In the genomic region with DNA sequence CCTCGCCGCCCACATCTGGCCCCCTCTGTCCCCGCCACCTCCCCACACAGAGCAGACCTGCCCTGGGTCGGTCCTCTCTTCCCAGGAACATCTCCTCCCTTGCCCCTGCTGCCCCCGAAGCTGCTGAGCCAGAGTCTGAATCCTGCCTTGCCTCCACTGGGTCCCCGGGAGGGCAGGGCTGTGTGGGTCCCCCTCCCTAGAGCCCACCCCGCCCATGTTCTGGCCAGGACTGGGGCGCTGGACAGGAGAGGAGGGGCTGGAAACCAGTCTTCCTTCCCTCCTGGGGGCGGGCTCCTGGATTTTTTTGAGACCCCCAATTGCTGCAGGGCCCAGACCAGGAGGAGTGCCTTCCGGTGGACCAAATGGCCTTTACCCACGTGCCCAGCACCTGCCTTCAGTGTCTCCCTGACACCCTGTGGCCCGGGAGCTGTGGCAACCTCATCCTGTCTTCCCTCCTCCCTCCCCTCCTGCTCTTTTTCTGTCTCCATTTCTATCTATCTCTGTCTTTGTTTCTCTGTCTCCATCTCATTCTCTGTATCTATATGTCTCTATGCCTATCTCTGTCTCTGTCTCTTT, we compare ENCODE assay signal across 19 cellular contexts. TPM values are rescaled to one million over a fixed set of nuclear protein-coding genes. Genes with fewer than 3 reads are reported as not detected.
DNase-seq lines count a peak whose midpoint lies in the region; ATAC-seq and TF ChIP-seq lines count a peak whose summit lies in the region.
"Had no signal": no experiment of that assay in that cellular context is flagged by ENCODE, and none has a peak within 500 bp of the region (broad histone marks: within the 10 kb centered on the region; RNA-seq: fewer than 3 reads in every experiment).

No MANE protein-coding gene starts in this region.

- H3K4me1 Mint-ChIP-seq in T-helper 17 cell (peaks cover 22% of the 10 kb centered on the region), GM23338 (peaks cover 33% of the 10 kb centered on the region)
- H3K4me1 Mint-ChIP-seq in stimulated activated memory B cell treated with anti-CD40 and anti-IgM and Interleukin-4, amounts not matched to agents 10 μg/mL and 1 μg/mL and 100 μg/mL, for 72 hours, result peaks cover 45% of the 10 kb centered on the region

- peak overlapping the region; percentile 16 for H3K27ac Mint-ChIP-seq in T-helper 17 cell
- H3K27ac Mint-ChIP-seq in stimulated activated memory B cell treated with anti-CD40 and anti-IgM and Interleukin-4, amounts not matched to agents 10 μg/mL and 1 μg/mL and 100 μg/mL, for 72 hours, result peak overlapping the region; percentile 13
- H3K27ac Mint-ChIP-seq in GM23338, result no peak overlapping the region
- H3K27ac Mint-ChIP-seq: CD4-positive, alpha-beta T cell had no signal

- H3K4me1 ChIP-seq in left lung, result no peaks in the 10 kb centered on the region
- H3K4me1 ChIP-seq in GM23338 (ENCODE audit: insufficient read depth), result peaks cover 15% of the 10 kb centered on the region
- H3K4me1 ChIP-seq: A549, Caco-2 had no signal

- H3K27ac ChIP-seq in left lung (no peak overlapping the region), GM23338 (ENCODE audit: low read depth) (no peak overlapping the region)
- H3K27ac ChIP-seq: A549 had no signal

- H3K27me3 ChIP-seq in left lung (peaks cover 0 to 47% of the 10 kb centered on the region in 2 donors), GM23338 (ENCODE audit: insufficient read depth) (no peaks in the 10 kb centered on the region)

- intact Hi-C loops in Right ventricle myocardium inferior (cut with DNase I), result no loop called here
- intact Hi-C loops in left ventricle myocardium superior (cut with micrococcal nuclease), result no loop called here
- intact Hi-C loops in left lung (cut with DNase I), result no loop called here

- no peak overlapping the region for H2AFZ ChIP-seq in GM23338

- H3K9me3 ChIP-seq in T-helper 17 cell (ENCODE audit: control insufficient read depth, low read length, poor library complexity, severe bottlenecking) (no peaks in the 10 kb centered on the region), left lung (no peaks in the 10 kb centered on the region)
- H3K9me3 ChIP-seq: A549, Caco-2 had no signal

- no peaks in the 10 kb centered on the region for H3K36me3 ChIP-seq in left lung
- no peaks in the 10 kb centered on the region for H3K36me3 ChIP-seq in GM23338 (ENCODE audit: insufficient read depth)

- H3K79me2 ChIP-seq in GM23338 (replicated peaks; ENCODE audit: insufficient read depth), result no peaks in the 10 kb centered on the region

- H3F3A ChIP-seq in GM23338 (replicated peaks; ENCODE audit: low read depth), result peaks cover 7% of the 10 kb centered on the region; the same call in 1 of the 2 replicates

- H3K4me3 ChIP-seq in left lung (no peak overlapping the region), GM23338 (no peak overlapping the region)
- H3K4me3 ChIP-seq: A549 had no signal

- H3K36me3 Mint-ChIP-seq in T-helper 17 cell (ENCODE audit: low read depth) (no peaks in the 10 kb centered on the region), GM23338 (ENCODE audit: low read depth) (no peaks in the 10 kb centered on the region)
- peaks cover 1% of the 10 kb centered on the region for H3K36me3 Mint-ChIP-seq in stimulated activated memory B cell treated with anti-CD40 and anti-IgM and Interleukin-4, amounts not matched to agents 10 μg/mL and 1 μg/mL and 100 μg/mL, for 72 hours

- DNase-seq in Right ventricle myocardium inferior (ENCODE audit: missing footprints) (peak; percentile 31), left ventricle myocardium superior (no peak), T-helper 17 cell (no peak), left lung (peak; percentile 28 to 57), GM23338 (ENCODE audit: low spot score) (no peak)
- DNase-seq in activated CD8-positive, alpha-beta memory T cell treated with anti-CD3 and anti-CD28 coated beads, Interleukin-2, amount 50 U/mL, for 48 hours, result no peak
- DNase-seq: DMS153, GDM1, HCEC 1CT, KBM-7, NCI-H1105, NCI-H2081 treated with DMSO at 0.1 percent for 48 hours, SIG-M5 had no signal

- ATAC-seq in Right ventricle myocardium inferior, result no peak
- ATAC-seq in left ventricle myocardium superior, result no peak
- ATAC-seq in T-helper 17 cell, result no peak
- no peak for ATAC-seq in left lung
- no peak for ATAC-seq in stimulated activated memory B cell treated with anti-CD40 and anti-IgM and Interleukin-4, amounts not matched to agents 10 μg/mL and 1 μg/mL and 100 μg/mL, for 72 hours
- no peak for ATAC-seq in GM19324 (IDR thresholded peaks at IDR 0.05; ENCODE audit: low FRiP score, unreplicated experiment)
- no peak for ATAC-seq in GM23338
- ATAC-seq: A549, Panc1 had no signal

- H3K9me3 Mint-ChIP-seq in stimulated activated memory B cell treated with anti-CD40 and anti-IgM and Interleukin-4, amounts not matched to agents 10 μg/mL and 1 μg/mL and 100 μg/mL, for 72 hours, result no peaks in the 10 kb centered on the region
- no peaks in the 10 kb centered on the region; the same call in 2 of the 3 replicates for H3K9me3 Mint-ChIP-seq in GM23338
- H3K9me3 Mint-ChIP-seq: CD4-positive, alpha-beta T cell had no signal

- no peak overlapping the region for H3K4me2 ChIP-seq in GM23338
- H3K4me2 ChIP-seq: A549 had no signal

- H3K4me3 Mint-ChIP-seq in T-helper 17 cell, result no peak overlapping the region
- no peak overlapping the region for H3K4me3 Mint-ChIP-seq in stimulated activated memory B cell treated with anti-CD40 and anti-IgM and Interleukin-4, amounts not matched to agents 10 μg/mL and 1 μg/mL and 100 μg/mL, for 72 hours
- H3K4me3 Mint-ChIP-seq in GM23338, result no peak overlapping the region
- H3K4me3 Mint-ChIP-seq: CD4-positive, alpha-beta T cell had no signal

- peaks cover 8% of the 10 kb centered on the region for H3K27me3 Mint-ChIP-seq in T-helper 17 cell
- peaks cover 19% of the 10 kb centered on the region for H3K27me3 Mint-ChIP-seq in stimulated activated memory B cell treated with anti-CD40 and anti-IgM and Interleukin-4, amounts not matched to agents 10 μg/mL and 1 μg/mL and 100 μg/mL, for 72 hours
- peaks cover 9% of the 10 kb centered on the region for H3K27me3 Mint-ChIP-seq in GM23338 (ENCODE audit: insufficient read depth, low read depth, poor library complexity)
- H3K27me3 Mint-ChIP-seq: CD4-positive, alpha-beta T cell had no signal

- TF ChIP-seq CTCF in left lung (IDR thresholded peaks at IDR 0.05) (no peak), GM23338 (conservative IDR thresholded peaks at IDR 0.05; ENCODE audit: low read depth in 2 of 2) (no peak)

- H4K20me1 ChIP-seq in GM23338 (replicated peaks; ENCODE audit: insufficient read depth), result no peaks in the 10 kb centered on the region

- H3K9me2 ChIP-seq in GM23338 (ENCODE audit: insufficient read depth), result no peaks in the 10 kb centered on the region

TF ChIP-seq in GM23338, 12 proteins besides CTCF, POLR2A, EP300 and RAD21 (continues in another document):
- TF ChIP-seq NANOG (IDR thresholded peaks at IDR 0.05; ENCODE audit: borderline replicate concordance) (no peak), POLR2AphosphoS5 (IDR thresholded peaks at IDR 0.05; ENCODE audit: low read depth) (no peak)

RNA-seq across cellular contexts. Expression of gene MRPL36, which starts 12.1 kb away (rescaled TPM):
- 62.3 TPM for total RNA-seq in Right ventricle myocardium inferior
- 66.7 TPM for total RNA-seq in left ventricle myocardium superior
- total RNA-seq in T-helper 17 cell, result 10 to 100 TPM; 12.3 to 17.7 TPM
- 10 to 100 TPM; 35.1 to 38.4 TPM for total RNA-seq in left lung
- 47.5 and 79.9 TPM in 2 replicates for total RNA-seq in GM23338 (2014; rRNA removed; shearing (Covaris generic))
- polyA plus RNA-seq in GM23338 (2016; fragmentation: Nextera tagmentation; extraction: Ambion mirVana), result 143 and 149 TPM in 2 replicates

RNA-seq across cellular contexts. Expression of gene NDUFS6, which starts 13.6 kb away (rescaled TPM):
- total RNA-seq in Right ventricle myocardium inferior (134 TPM), left ventricle myocardium superior (128 TPM), T-helper 17 cell (10 to 100 TPM; 15.2 to 24.7 TPM), left lung (10 to 100 TPM; 26.8 to 29.0 TPM)
- total RNA-seq in GM23338 (2014; rRNA removed; shearing (Covaris generic)), result 82.1 and 94.8 TPM in 2 replicates
- polyA plus RNA-seq in GM23338 (2016; fragmentation: Nextera tagmentation; extraction: Ambion mirVana), result 279 and 289 TPM in 2 replicates

Comparison
In these comparisons a context has a peak if more than half of its experiments do, and no peak if none do; other contexts are left out.
1. DNase-seq: peak in Right ventricle myocardium inferior (single experiment) and left lung (2 of 2); none in left ventricle myocardium superior (single experiment), T-helper 17 cell (0 of 3), activated CD8-positive, alpha-beta memory T cell treated with anti-CD3 and anti-CD28 coated beads, Interleukin-2, amount 50 U/mL, for 48 hours (single experiment) and GM23338 (single experiment).